In the genomic region with DNA sequence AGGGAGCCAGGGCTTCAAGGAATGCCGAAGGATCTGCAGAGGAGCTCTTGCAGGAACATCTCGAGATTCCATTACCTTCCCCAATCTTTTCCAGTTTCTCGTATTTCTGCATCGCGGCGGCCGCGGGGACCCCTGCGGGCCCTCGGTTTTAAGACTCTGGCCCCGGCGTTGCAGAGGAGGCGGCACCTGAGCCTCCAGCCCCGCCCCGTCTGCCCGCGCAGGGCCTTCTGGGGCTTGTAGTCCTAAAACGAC, we compare ENCODE assay signal across 8 cellular contexts. TPM values are rescaled to one million over a fixed set of nuclear protein-coding genes. Genes with fewer than 3 reads are reported as not detected.
DNase-seq lines count a peak whose midpoint lies in the region; ATAC-seq, FAIRE-seq and TF ChIP-seq lines count a peak whose summit lies in the region.

A gene (minus strand): TSS at position 161 of the 252 bp plus-strand sequence. CDS start 49 bp downstream, at position 112.

- H4K20me1 ChIP-seq in SU-DHL-6 (ENCODE audit: low read depth, low read length), result no peaks in the 10 kb centered on the region

- H3K9me3 ChIP-seq in SU-DHL-6 (ENCODE audit: insufficient read depth, low read length), result no peaks in the 10 kb centered on the region
- H3K9me3 ChIP-seq in psoas muscle, result no peaks in the 10 kb centered on the region

- DNase-seq in GM12864 (ENCODE audit: low read depth), result no peak
- no peak for DNase-seq in fibroblast of mammary gland (ENCODE audit: low read depth)
- no peak for DNase-seq in psoas muscle
- no peak for DNase-seq in OCI-M2 (lab: John Stamatoyannopoulos, UW; ENCODE audit: unreplicated experiment)
- DNase-seq in H54 (ENCODE audit: insufficient read length, low spot score), result no peak
- DNase-seq in NCI-H2196 (lab: John Stamatoyannopoulos, UW; ENCODE audit: unreplicated experiment), result no peak

- H3K4me2 ChIP-seq in SU-DHL-6 (ENCODE audit: low read depth, low read length, poor library complexity, severe bottlenecking), result peak within 1 kb of the TSS; percentile 84

- H3F3A ChIP-seq in SU-DHL-6 (ENCODE audit: insufficient read depth), result peaks cover 8% of the 10 kb centered on the region

- TF ChIP-seq CTCF in GM12864 (IDR thresholded peaks at IDR 0.05; ENCODE audit: low read depth, low read length, missing control alignments) (no peak), SU-DHL-6 (IDR thresholded peaks at IDR 0.05; ENCODE audit: insufficient read depth, low read length, poor library complexity, severe bottlenecking) (no peak), fibroblast of mammary gland (conservative IDR thresholded peaks at IDR 0.05; ENCODE audit: control insufficient read depth, insufficient read depth, low read depth, low read length) (no peak), psoas muscle (IDR thresholded peaks at IDR 0.05) (no peak)

- H3K9ac ChIP-seq in SU-DHL-6 (ENCODE audit: low read length), result peak within 1 kb of the TSS; percentile 77

- intact Hi-C loops in psoas muscle (cut with DNase I), result no loop called here

- ATAC-seq in psoas muscle (no peak), HG03280 (IDR thresholded peaks at IDR 0.05; ENCODE audit: unreplicated experiment) (no peak)

- 1 to 2% (median 1%) methylated on average over 16 to 18 of the region's 18 CpGs for WGBS in psoas muscle, 3 donors

- H3K27ac ChIP-seq in SU-DHL-6 (ENCODE audit: low read depth, low read length) (peak within 1 kb of the TSS; percentile 82), psoas muscle (peak within 1 kb of the TSS; percentile 99)

- peaks cover 32% of the 10 kb centered on the region for H3K4me1 ChIP-seq in psoas muscle

- H3K79me2 ChIP-seq in SU-DHL-6 (ENCODE audit: insufficient read depth, low read length), result peaks cover 26% of the 10 kb centered on the region

- H3K4me3 ChIP-seq in GM12864 (ENCODE audit: low read depth, low read length) (peak within 1 kb of the TSS; percentile 64), SU-DHL-6 (ENCODE audit: insufficient read depth, low read length, poor library complexity, severe bottlenecking) (peak within 1 kb of the TSS; percentile 86), fibroblast of mammary gland (ENCODE audit: control insufficient read depth, low read depth, low read length) (peak within 1 kb of the TSS; percentile 78), psoas muscle (peak within 1 kb of the TSS; percentile 85)

- no peak for FAIRE-seq in H54 (lab: Jason Lieb, UNC)

- H3K36me3 ChIP-seq in SU-DHL-6 (ENCODE audit: low read length) (no peaks in the 10 kb centered on the region), psoas muscle (ENCODE audit: insufficient read depth in 1 of 2, low read depth in 1 of 2) (peaks cover 0 to 3% of the 10 kb centered on the region in 2 donors)

- H3K9me2 ChIP-seq in SU-DHL-6 (replicated peaks; ENCODE audit: insufficient read depth, low read length), result no peaks in the 10 kb centered on the region

- no peaks in the 10 kb centered on the region for H3K27me3 ChIP-seq in SU-DHL-6 (ENCODE audit: low read length)
- H3K27me3 ChIP-seq in psoas muscle (ENCODE audit: insufficient read depth in 3 of 3, low read length in 2 of 3), result no peaks in the 10 kb centered on the region

- peak within 1 kb of the TSS; percentile 81 for H2AFZ ChIP-seq in SU-DHL-6 (ENCODE audit: low read depth, low read length, severe bottlenecking)

- no peak for TF ChIP-seq POLR2A in H54 (IDR thresholded peaks at IDR 0.05; ENCODE audit: low read depth, low read length)

RNA-seq across cellular contexts. Expression of the gene that starts here (rescaled TPM):
- total RNA-seq in psoas muscle, result 1 to 10 TPM; 3.8 to 6.4 (median 5.4) TPM
- polyA plus RNA-seq in psoas muscle, result 10 to 100 TPM in 1 of 3 donors, 1 to 10 TPM in 2; 5.7 to 15.2 (median 6.2) TPM
